8 cellular contexts compared by ENCODE assay signal in genomic region chr1:120414911-120415480, GRCh38. TPM values are rescaled to one million over a fixed set of nuclear protein-coding genes. Genes with fewer than 3 reads are reported as not detected.
A peak's percentile ranks its signal among the peaks of the same experiment; 100 is the strongest.
DNase-seq lines count a peak whose midpoint lies in the region; ATAC-seq and TF ChIP-seq lines count a peak whose summit lies in the region.
"Not testable (repeated sequence)": the region's sequence is repeated elsewhere in the genome, so short reads cannot be mapped to it uniquely, and the experiment has no call there.

Gene NBPF8, plus strand, starts transcription at chr1:120415035. Its CDS starts 21,488 bp downstream, at chr1:120436523.

- not testable (repeated sequence) for H3K27ac Mint-ChIP-seq in nephron progenitor cell

- peak within 1 kb of the TSS; percentile 81 to 84 for H3K4me3 ChIP-seq in DND-41 (ENCODE audit: low read depth in 1 of 2, low read length in 2 of 2)
- peak within 1 kb of the TSS; percentile 59 to 65 for H3K4me3 ChIP-seq in foreskin fibroblast (ENCODE audit: low read depth in 1 of 2, low read length in 2 of 2)

- DNase-seq in DND-41: peak; percentile 85
- peak; percentile 51 for DNase-seq in HCEC 1CT
- DNase-seq in LHCN-M2 (ENCODE audit: low read depth): peak; percentile 60
- DNase-seq in T follicular helper cell (ENCODE audit: low read depth): peak; percentile 55
- DNase-seq in activated naive CD4-positive, alpha-beta T cell (lab: John Stamatoyannopoulos, UW): peak in 3 of 4 experiments; percentile 13 to 54 (median 38)
- DNase-seq in foreskin fibroblast: peak; percentile 48 to 82
- peak; percentile 74 for DNase-seq in nephron progenitor cell
- DNase-seq in stimulated activated CD8-positive, alpha-beta memory T cell treated with anti-CD3 and anti-CD28 coated beads, Interleukin-7, amount 100 ng/mL, for 48 hours (ENCODE audit: extremely low read depth in 1 of 2, low read depth in 1 of 2): peak; percentile 39 to 62

- not testable (repeated sequence) for H3K9me3 Mint-ChIP-seq in nephron progenitor cell

- H3K4me1 ChIP-seq in DND-41 (ENCODE audit: insufficient read depth, low read length): not testable (repeated sequence)

- peak within 1 kb of the TSS; percentile 64 for H3K9ac ChIP-seq in DND-41 (ENCODE audit: low read depth, low read length)

- peak within 1 kb of the TSS; percentile 84 for H3K27ac ChIP-seq in DND-41 (ENCODE audit: low read length)

- peak within 1 kb of the TSS; percentile 76 for H2AFZ ChIP-seq in DND-41 (ENCODE audit: low read depth, low read length)

- not testable (repeated sequence) for TF ChIP-seq CTCF in DND-41 (IDR thresholded peaks at IDR 0.05; ENCODE audit: borderline replicate concordance, extremely low read depth, low read length, poor library complexity, severe bottlenecking); foreskin fibroblast (IDR thresholded peaks at IDR 0.05; ENCODE audit: low read depth, low read length); nephron progenitor cell (IDR thresholded peaks at IDR 0.05)

- H3K4me1 Mint-ChIP-seq in nephron progenitor cell: not testable (repeated sequence)

- ATAC-seq in DND-41 (ENCODE audit: insufficient read depth, low read depth): peak; percentile 98

- H3K27me3 ChIP-seq in DND-41 (ENCODE audit: insufficient read depth, low read length, poor library complexity): not testable (repeated sequence)

- not testable (repeated sequence) for H3K36me3 ChIP-seq in DND-41 (ENCODE audit: insufficient read depth, low read length)

- not testable (repeated sequence) for H3K79me2 ChIP-seq in DND-41 (ENCODE audit: insufficient read depth, low read length)

- not testable (repeated sequence) for H3K36me3 Mint-ChIP-seq in nephron progenitor cell (ENCODE audit: low read depth)

- not testable (repeated sequence) for H3K27me3 Mint-ChIP-seq in nephron progenitor cell (ENCODE audit: low read depth, poor library complexity)

- peak within 1 kb of the TSS; percentile 93 for H3K4me3 Mint-ChIP-seq in nephron progenitor cell

- peak within 1 kb of the TSS; percentile 78 for H3K4me2 ChIP-seq in DND-41 (ENCODE audit: insufficient read depth, low read length)

- not testable (repeated sequence) for H4K20me1 ChIP-seq in DND-41 (ENCODE audit: insufficient read depth, low read length)

- H3K9me3 ChIP-seq in DND-41 (ENCODE audit: insufficient read depth, low read length, severe bottlenecking): not testable (repeated sequence)

RNA-seq across cellular contexts. Expression of gene NBPF8, which starts in this region (rescaled TPM):
- 17.7 and 20.2 TPM in 2 replicates for total RNA-seq in LHCN-M2 (2014; rRNA removed)
- polyA plus RNA-seq in LHCN-M2 (2012): 5.3 TPM

Comparison
In these comparisons a context has a peak if more than half of its experiments do, and no peak if none do; other contexts are left out.
1. Peak in every context shown above with its lines: DNase-seq, ATAC-seq, H3K4me3 ChIP-seq and H3K27ac ChIP-seq.